Comparison of ENCODE assay signal across 8 cellular contexts in the genomic region with DNA sequence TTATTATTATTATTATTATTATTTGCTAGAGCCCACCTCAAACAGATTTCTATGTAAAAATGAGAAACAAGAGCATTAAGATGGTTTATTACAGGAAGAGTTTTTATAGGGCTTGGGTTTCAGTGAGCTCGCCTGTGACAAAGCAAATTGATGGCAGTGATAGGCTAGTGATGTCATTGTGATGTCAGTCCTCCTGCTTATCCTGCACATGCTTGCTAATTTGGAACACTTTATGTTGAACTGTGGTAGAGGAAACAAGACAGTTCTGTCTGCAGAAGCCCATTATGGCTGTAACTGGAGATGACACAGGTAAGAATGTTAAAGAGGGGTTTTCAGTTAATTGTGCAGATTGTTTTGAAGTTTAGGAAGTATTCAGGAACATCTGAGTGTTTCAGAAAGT.
DNase-seq lines count a peak whose midpoint lies in the region; ATAC-seq and TF ChIP-seq lines count a peak whose summit lies in the region.

No MANE protein-coding gene starts in this region.

- H3K4me1 Mint-ChIP-seq in CD4-positive, CD25-positive, alpha-beta regulatory T cell: peaks cover 0 to 24% (median 8%) of the 10 kb centered on the region in 4 donors

- no peaks in the 10 kb centered on the region for H3K9me3 ChIP-seq in CD4-positive, CD25-positive, alpha-beta regulatory T cell (ENCODE audit: control insufficient read depth in 2 of 2, low read length in 2 of 2)

- ATAC-seq in CD4-positive, CD25-positive, alpha-beta regulatory T cell (ENCODE audit: low read depth in 2 of 2): no peak
- ATAC-seq in activated naive CD4-positive, alpha-beta T cell treated with anti-CD3 and anti-CD28 coated beads, Interleukin-2, amount 50 U/mL, for 72 hours: peak; percentile 4 to 40
- no peak for ATAC-seq in stimulated activated naive CD8-positive, alpha-beta T cell treated with anti-CD3 and anti-CD28 coated beads, Interleukin-15, Interleukin-2, amounts not matched to agents 100 U/mL and 50 U/mL, for 24 hours
- ATAC-seq in GM18870 (IDR thresholded peaks at IDR 0.05; ENCODE audit: unreplicated experiment): no peak

- no peaks in the 10 kb centered on the region for H3K36me3 ChIP-seq in CD4-positive, CD25-positive, alpha-beta regulatory T cell (ENCODE audit: control insufficient read depth, insufficient read depth, low read length)

- H3K27ac ChIP-seq in CD4-positive, CD25-positive, alpha-beta regulatory T cell (ENCODE audit: insufficient read depth, low read length, poor library complexity, severe bottlenecking): peak overlapping the region; percentile 99

- no peak for TF ChIP-seq CTCF in LNCaP clone FGC (IDR thresholded peaks at IDR 0.05; ENCODE audit: control insufficient read depth, extremely low read depth, insufficient read depth)

- H3K4me3 ChIP-seq in CD4-positive, CD25-positive, alpha-beta regulatory T cell (ENCODE audit: low read depth, low read length): peak overlapping the region; percentile 96
- peak overlapping the region; percentile 41; the same call in 1 of the 2 replicates for H3K4me3 ChIP-seq in LNCaP clone FGC (ENCODE audit: low read depth, low read length)

- peak; percentile 53 to 71 (median 69) for DNase-seq in CD4-positive, CD25-positive, alpha-beta regulatory T cell
- no peak for DNase-seq in LNCaP clone FGC (ENCODE audit: low read depth)
- no peak for DNase-seq in activated naive CD4-positive, alpha-beta T cell treated with anti-CD3 and anti-CD28 coated beads, Interleukin-2, amount 50 U/mL, for 72 hours (ENCODE audit: low spot score in 2 of 2)
- peak; percentile 65 for DNase-seq in iris pigment epithelial cell (ENCODE audit: low read depth)
- DNase-seq in stimulated activated naive CD8-positive, alpha-beta T cell treated with anti-CD3 and anti-CD28 coated beads, Interleukin-15, Interleukin-2, amounts not matched to agents 100 U/mL and 50 U/mL, for 24 hours: peak; percentile 37
- no peak for DNase-seq in midbrain (lab: John Stamatoyannopoulos, UW)
- DNase-seq in NCI-H526 (lab: John Stamatoyannopoulos, UW): no peak

- no peaks in the 10 kb centered on the region for H3K27me3 ChIP-seq in CD4-positive, CD25-positive, alpha-beta regulatory T cell (ENCODE audit: control insufficient read depth, insufficient read depth, low read length)

- peaks cover 15% of the 10 kb centered on the region for H3K4me1 ChIP-seq in CD4-positive, CD25-positive, alpha-beta regulatory T cell (ENCODE audit: control insufficient read depth, insufficient read depth, low read length, poor library complexity, severe bottlenecking)

- no peaks in the 10 kb centered on the region for H3K36me3 Mint-ChIP-seq in CD4-positive, CD25-positive, alpha-beta regulatory T cell
- H3K36me3 Mint-ChIP-seq in activated naive CD4-positive, alpha-beta T cell treated with anti-CD3 and anti-CD28 coated beads, Interleukin-2, amount 50 U/mL, for 72 hours: peaks cover 18 to 33% of the 10 kb centered on the region in 2 donors

- peak overlapping the region; percentile 82 to 93 (median 91) for H3K4me3 Mint-ChIP-seq in CD4-positive, CD25-positive, alpha-beta regulatory T cell

- no peaks in the 10 kb centered on the region for H3K27me3 Mint-ChIP-seq in CD4-positive, CD25-positive, alpha-beta regulatory T cell

- H3K27ac Mint-ChIP-seq in CD4-positive, CD25-positive, alpha-beta regulatory T cell: peak overlapping the region; percentile 99
- peak overlapping the region; percentile 97 to 98 for H3K27ac Mint-ChIP-seq in activated naive CD4-positive, alpha-beta T cell treated with anti-CD3 and anti-CD28 coated beads, Interleukin-2, amount 50 U/mL, for 72 hours

- no peaks in the 10 kb centered on the region for H3K9me3 Mint-ChIP-seq in CD4-positive, CD25-positive, alpha-beta regulatory T cell
- peaks cover 0 to 4% of the 10 kb centered on the region in 2 donors for H3K9me3 Mint-ChIP-seq in activated naive CD4-positive, alpha-beta T cell treated with anti-CD3 and anti-CD28 coated beads, Interleukin-2, amount 50 U/mL, for 72 hours

Comparison
In these comparisons a context has a peak if more than half of its experiments do, and no peak if none do; other contexts are left out.
1. ATAC-seq: peak in activated naive CD4-positive, alpha-beta T cell treated with anti-CD3 and anti-CD28 coated beads, Interleukin-2, amount 50 U/mL, for 72 hours (2 of 2); none in CD4-positive, CD25-positive, alpha-beta regulatory T cell (0 of 2), stimulated activated naive CD8-positive, alpha-beta T cell treated with anti-CD3 and anti-CD28 coated beads, Interleukin-15, Interleukin-2, amounts not matched to agents 100 U/mL and 50 U/mL, for 24 hours (single experiment) and GM18870 (single experiment).
2. DNase-seq: peak in CD4-positive, CD25-positive, alpha-beta regulatory T cell (3 of 3), iris pigment epithelial cell (single experiment) and stimulated activated naive CD8-positive, alpha-beta T cell treated with anti-CD3 and anti-CD28 coated beads, Interleukin-15, Interleukin-2, amounts not matched to agents 100 U/mL and 50 U/mL, for 24 hours (single experiment); none in LNCaP clone FGC (single experiment), activated naive CD4-positive, alpha-beta T cell treated with anti-CD3 and anti-CD28 coated beads, Interleukin-2, amount 50 U/mL, for 72 hours (0 of 2), midbrain (single experiment) and NCI-H526 (0 of 2).